In genomic region chr16:12242516-12242915, GRCh38 we compare ENCODE assay signal across 7 cellular contexts.
"Had no signal": no experiment of that assay in that cellular context is flagged by ENCODE, and none has a peak within 500 bp of the region (broad histone marks: within the 10 kb centered on the region; RNA-seq: fewer than 3 reads in every experiment).

No MANE protein-coding gene starts in this region.

- DNase-seq: GM23248, GOT3, H7, HFFc6, KBM-7 had no signal

- H3K27ac ChIP-seq: GM23248 had no signal

- H3K9me3 Mint-ChIP-seq: HFFc6 had no signal

- H3K9ac ChIP-seq: GM23248 had no signal

- H2AFZ ChIP-seq: GM23248 had no signal

- H3K4me3 Mint-ChIP-seq: HFFc6 had no signal

- H3K4me3 ChIP-seq: GM23248, HAP-1 had no signal

- H3K9me3 ChIP-seq: HAP-1 had no signal

- H3K27ac Mint-ChIP-seq: HFFc6 had no signal

- H3K36me3 ChIP-seq: HAP-1 had no signal

- ATAC-seq: HCT116 had no signal

- H3K4me1 ChIP-seq: HAP-1 had no signal
